ENCODE assay signal across 8 cellular contexts in genomic region chr6:87407896-87408720, GRCh38. TPM values are rescaled to one million over a fixed set of nuclear protein-coding genes. Genes with fewer than 3 reads are reported as not detected.
DNase-seq lines count a peak whose midpoint lies in the region; ATAC-seq, FAIRE-seq and TF ChIP-seq lines count a peak whose summit lies in the region.

A gene with protein sequence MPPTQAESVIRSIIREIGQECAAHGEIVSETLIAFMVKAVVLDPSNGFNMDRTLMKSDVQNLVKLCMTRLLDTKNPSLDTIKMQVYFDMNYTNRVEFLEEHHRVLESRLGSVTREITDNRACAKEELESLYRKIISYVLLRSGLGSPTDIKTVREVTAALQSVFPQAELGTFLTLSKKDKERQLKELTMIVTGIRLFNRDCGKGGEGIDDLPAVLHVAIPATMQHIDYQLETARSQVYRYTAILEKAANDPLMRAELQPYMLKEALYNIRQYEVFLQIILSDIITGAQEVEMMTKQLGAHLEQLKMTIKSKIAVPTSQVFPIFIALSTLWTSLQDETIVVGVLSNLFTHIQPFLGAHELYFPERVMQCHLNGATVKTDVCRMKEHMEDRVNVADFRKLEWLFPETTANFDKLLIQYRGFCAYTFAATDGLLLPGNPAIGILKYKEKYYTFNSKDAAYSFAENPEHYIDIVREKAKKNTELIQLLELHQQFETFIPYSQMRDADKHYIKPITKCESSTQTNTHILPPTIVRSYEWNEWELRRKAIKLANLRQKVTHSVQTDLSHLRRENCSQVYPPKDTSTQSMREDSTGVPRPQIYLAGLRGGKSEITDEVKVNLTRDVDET (plus strand): TSS chr6:87407972. CDS start chr6:87409840, 1,868 bp downstream.

- peak within 1 kb of the TSS; percentile 100 for H2AFZ ChIP-seq in keratinocyte (ENCODE audit: control insufficient read depth, low read length)

- H3K36me3 ChIP-seq in keratinocyte (ENCODE audit: control insufficient read depth in 2 of 2, extremely low read depth in 1 of 2, insufficient read depth in 2 of 2, low read length in 2 of 2): no peaks in the 10 kb centered on the region

- H3K4me3 ChIP-seq in keratinocyte (ENCODE audit: control insufficient read depth in 2 of 3, extremely low read depth in 1 of 3, insufficient read depth in 2 of 3, low read depth in 1 of 3, low read length in 3 of 3): peak within 1 kb of the TSS; percentile 91 to 95 (median 91)

- H4K20me1 ChIP-seq in keratinocyte (ENCODE audit: control insufficient read depth, extremely low read depth, insufficient read depth, low read length): no peaks in the 10 kb centered on the region

- no peaks in the 10 kb centered on the region for H3K4me1 ChIP-seq in keratinocyte (ENCODE audit: control insufficient read depth, extremely low read depth, insufficient read depth, low read length)

- no peaks in the 10 kb centered on the region for H3K79me2 ChIP-seq in keratinocyte (ENCODE audit: control insufficient read depth, insufficient read depth, low read length)

- H3K9ac ChIP-seq in keratinocyte (ENCODE audit: control insufficient read depth, extremely low read depth, insufficient read depth, low read length): peak within 1 kb of the TSS; percentile 69

- no peaks in the 10 kb centered on the region for H3K27me3 ChIP-seq in keratinocyte (ENCODE audit: control insufficient read depth, extremely low read depth, insufficient read depth, low read length)

- dilution Hi-C loops in keratinocyte (cut with MboI; ENCODE audit: extremely low pct_ligation_motif_present, low sequenced_read_pairs): no loop called here

- peak within 1 kb of the TSS; percentile 99 for H3K4me2 ChIP-seq in keratinocyte (ENCODE audit: control insufficient read depth, extremely low read depth, insufficient read depth, low read depth, low read length)

- peak; percentile 76 for ATAC-seq in GM18873 (IDR thresholded peaks at IDR 0.05; ENCODE audit: low FRiP score, unreplicated experiment)
- ATAC-seq in HG03159 (IDR thresholded peaks at IDR 0.05; ENCODE audit: unreplicated experiment): peak; percentile 89

- H3K27ac ChIP-seq in keratinocyte (ENCODE audit: control insufficient read depth, insufficient read depth, low read length): peak within 1 kb of the TSS; percentile 61

- FAIRE-seq in keratinocyte (lab: Jason Lieb, UNC): peak; percentile 49

- H3K9me3 ChIP-seq in keratinocyte (ENCODE audit: control insufficient read depth, low read depth, low read length): no peaks in the 10 kb centered on the region

- DNase-seq in AG08396 (ENCODE audit: low spot score) (peak; percentile 96), NCI-H2227 (lab: John Stamatoyannopoulos, UW; ENCODE audit: unreplicated experiment) (peak; percentile 88), keratinocyte (ENCODE audit: low read depth, low spot score) (peak; percentile 38)
- DNase-seq in activated CD4-positive, CD25-positive, alpha-beta regulatory T cell treated with anti-CD3 and anti-CD28 coated beads, Interleukin-2, amount 50 U/mL, for 16 hours (ENCODE audit: low read depth, low spot score): peak; percentile 59
- DNase-seq in central memory CD4-positive, alpha-beta T cell: peak; percentile 85
- peak; percentile 72 for DNase-seq in stimulated activated CD4-positive, alpha-beta T cell treated with anti-CD3 and anti-CD28 coated beads, Interleukin-12 subunit alpha, Interleukin-12 subunit beta, amount 100 ng/mL, for 4 hours

- TF ChIP-seq CTCF in keratinocyte (optimal IDR thresholded peaks at IDR 0.05 in 1 of 3, IDR thresholded peaks at IDR 0.05 in 1 of 3, conservative IDR thresholded peaks at IDR 0.05 in 1 of 3; ENCODE audit: extremely low read depth in 1 of 3, insufficient read depth in 2 of 3, low read length in 3 of 3): peak in 2 of 3 experiments; percentile 17 to 43

- H3K9me1 ChIP-seq in keratinocyte (ENCODE audit: control insufficient read depth, extremely low read depth, insufficient read depth, low read length): no peaks in the 10 kb centered on the region

RNA-seq across cellular contexts. Expression of the gene that starts here (rescaled TPM):
- polyA plus RNA-seq in keratinocyte: 0.18 to 0.63 TPM (median 0.44 TPM) in 3 replicates
- polyA plus RNA-seq in keratinocyte (2011; ENCODE audit: low read depth): 0.39 TPM
- 0.65 and 0.88 TPM in 2 replicates for polyA plus RNA-seq in keratinocyte (2011; cell fraction: cytosol; rRNA removed)
- polyA plus RNA-seq in keratinocyte (2011; cell fraction: nucleus; rRNA removed): 0.89 and 1.3 TPM in 2 replicates
- 0.26 and 0.35 TPM in 2 replicates for polyA plus RNA-seq in keratinocyte (2012; ENCODE audit: low replicate concordance)
- polyA minus RNA-seq in keratinocyte: 0.63 to 0.80 TPM in 2 of 3 replicates, not detected in the other
- polyA minus RNA-seq in keratinocyte (2011; cell fraction: cytosol; rRNA and poly(A)+ RNA removed): not detected
- polyA minus RNA-seq in keratinocyte (2011; cell fraction: nucleus; rRNA and poly(A)+ RNA removed): 0.42 and 2.0 TPM in 2 replicates

Comparison
In these comparisons a context has a peak if more than half of its experiments do, and no peak if none do; other contexts are left out.
1. Peak in every context shown above with its lines: DNase-seq, ATAC-seq, H3K4me3 ChIP-seq and H3K27ac ChIP-seq.
2. DNase-seq: peak in every context shown above with its lines; median percentile 96 in AG08396; 88 in NCI-H2227; 85 in central memory CD4-positive, alpha-beta T cell; 72 in stimulated activated CD4-positive, alpha-beta T cell treated with anti-CD3 and anti-CD28 coated beads, Interleukin-12 subunit alpha, Interleukin-12 subunit beta, amount 100 ng/mL, for 4 hours; 59 in activated CD4-positive, CD25-positive, alpha-beta regulatory T cell treated with anti-CD3 and anti-CD28 coated beads, Interleukin-2, amount 50 U/mL, for 16 hours; 38 in keratinocyte.